Comparison of ENCODE assay signal across 9 cellular contexts in the genomic region with DNA sequence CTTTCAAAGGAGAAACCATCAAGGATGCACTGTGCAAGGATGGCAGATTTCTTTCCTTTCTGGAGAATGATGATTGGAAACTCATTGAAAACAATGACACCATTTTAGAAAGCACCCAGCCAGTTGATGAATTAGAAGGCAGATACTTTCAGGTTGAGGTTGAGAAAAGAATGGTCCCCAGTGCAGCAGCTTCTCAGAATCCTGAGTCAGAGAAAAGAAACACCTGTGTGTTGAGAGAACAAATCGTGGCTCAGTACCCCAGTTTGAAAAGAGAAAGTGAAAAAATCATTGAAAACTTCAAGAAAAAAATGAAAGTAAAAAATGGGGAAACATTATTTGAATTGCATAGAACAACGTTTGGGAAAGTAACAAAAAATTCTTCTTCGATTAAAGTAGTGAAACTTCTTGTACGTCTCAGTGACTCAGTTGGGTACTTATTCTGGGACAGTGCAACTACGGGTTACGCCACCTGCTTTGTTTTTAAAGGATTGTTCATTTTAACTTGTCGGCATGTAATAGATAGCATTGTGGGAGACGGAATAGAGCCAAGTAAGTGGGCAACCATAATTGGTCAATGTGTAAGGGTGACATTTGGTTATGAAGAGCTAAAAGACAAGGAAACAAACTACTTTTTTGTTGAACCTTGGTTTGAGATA. TPM values are rescaled to one million over a fixed set of nuclear protein-coding genes. Genes with fewer than 3 reads are reported as not detected.
A peak's percentile ranks its signal among the peaks of the same experiment; 100 is the strongest.
DNase-seq lines count a peak whose midpoint lies in the region; ATAC-seq, FAIRE-seq and TF ChIP-seq lines count a peak whose summit lies in the region.
"Had no signal": no experiment of that assay in that cellular context is flagged by ENCODE, and none has a peak within 500 bp of the region (broad histone marks: within the 10 kb centered on the region; RNA-seq: fewer than 3 reads in every experiment).

No MANE protein-coding gene starts in this region.

- CTCF ChIA-PET in naive thymus-derived CD4-positive, alpha-beta T cell (lab: Charles Lee): interaction anchor here (0.6 to 1.5 kb wide), 4 partner anchors 10 to 100 kb away, joined by 3 to 4 read pairs (median 4); no protein-coding TSS in a partner anchor

- H3K9ac ChIP-seq in Karpas-422 (ENCODE audit: low read length): no peak overlapping the region

- ATAC-seq in GM21528 (IDR thresholded peaks at IDR 0.05; ENCODE audit: low FRiP score, unreplicated experiment) (peak; percentile 87), HG03378 (IDR thresholded peaks at IDR 0.05; ENCODE audit: unreplicated experiment) (peak; percentile 68)
- no peak for ATAC-seq in naive thymus-derived CD4-positive, alpha-beta T cell

- TF ChIP-seq CTCF in D721Med (IDR thresholded peaks at IDR 0.05; ENCODE audit: insufficient read depth, missing control alignments): no peak

- no peaks in the 10 kb centered on the region for H3K27me3 Mint-ChIP-seq in activated T-cell treated with anti-CD3 and anti-CD28 coated beads, Interleukin-2, amount 50 U/mL, for 24 hours
- H3K27me3 Mint-ChIP-seq in naive thymus-derived CD4-positive, alpha-beta T cell: no peaks in the 10 kb centered on the region

- H3K4me3 Mint-ChIP-seq in activated T-cell treated with anti-CD3 and anti-CD28 coated beads, Interleukin-2, amount 50 U/mL, for 24 hours: peak overlapping the region; percentile 32
- peak overlapping the region in 4 of 10 donors; percentile 48 to 72 (median 52) for H3K4me3 Mint-ChIP-seq in naive thymus-derived CD4-positive, alpha-beta T cell
- H3K4me3 Mint-ChIP-seq: nephron progenitor cell had no signal

- DNase-seq in activated T-cell treated with anti-CD3 and anti-CD28 coated beads, Interleukin-2, amount 50 U/mL, for 24 hours: no peak
- no peak for DNase-seq in activated T-cell treated with anti-CD3 and anti-CD28 coated beads, Interleukin-2, amount 50 U/mL, for 1 hour
- DNase-seq in naive thymus-derived CD4-positive, alpha-beta T cell: no peak
- no peak for DNase-seq in NCI-H524 (lab: John Stamatoyannopoulos, UW)
- no peak for DNase-seq in D721Med (ENCODE audit: insufficient read length, low spot score)
- no peak for DNase-seq in Karpas-422
- DNase-seq: nephron progenitor cell had no signal

- H3K27me3 ChIP-seq in naive thymus-derived CD4-positive, alpha-beta T cell (ENCODE audit: control insufficient read depth in 2 of 2, insufficient read depth in 2 of 2, low read length in 2 of 2): no peaks in the 10 kb centered on the region
- no peaks in the 10 kb centered on the region for H3K27me3 ChIP-seq in Karpas-422 (ENCODE audit: low read length)

- H3K27ac Mint-ChIP-seq in activated T-cell treated with anti-CD3 and anti-CD28 coated beads, Interleukin-2, amount 50 U/mL, for 24 hours: peak overlapping the region; percentile 94
- peak overlapping the region; percentile 7 to 65 (median 33) for H3K27ac Mint-ChIP-seq in naive thymus-derived CD4-positive, alpha-beta T cell
- H3K27ac Mint-ChIP-seq: nephron progenitor cell had no signal

- H3K4me1 ChIP-seq in naive thymus-derived CD4-positive, alpha-beta T cell (ENCODE audit: control insufficient read depth in 2 of 2, insufficient read depth in 2 of 2, low read length in 2 of 2): no peaks in the 10 kb centered on the region
- peaks cover 13% of the 10 kb centered on the region for H3K4me1 ChIP-seq in Karpas-422 (ENCODE audit: low read length)

- intact Hi-C loops in naive thymus-derived CD4-positive, alpha-beta T cell (cut with micrococcal nuclease): loop anchor here (1.0 to 10.0 kb wide), 2 partner anchors 8 to 368 kb away; no protein-coding TSS in a partner anchor

- no peak overlapping the region for H2AFZ ChIP-seq in Karpas-422 (ENCODE audit: low read length)

- peaks cover 0 to 8% (median 4%) of the 10 kb centered on the region in 3 experiments for H3K36me3 ChIP-seq in naive thymus-derived CD4-positive, alpha-beta T cell (ENCODE audit: control insufficient read depth in 2 of 3, insufficient read depth in 3 of 3, low read length in 3 of 3)
- peaks cover 27% of the 10 kb centered on the region for H3K36me3 ChIP-seq in Karpas-422 (ENCODE audit: insufficient read depth, low read length)

- H3K9me3 ChIP-seq in naive thymus-derived CD4-positive, alpha-beta T cell (ENCODE audit: control insufficient read depth in 2 of 3, low read length in 3 of 3): no peaks in the 10 kb centered on the region
- no peaks in the 10 kb centered on the region for H3K9me3 ChIP-seq in Karpas-422 (ENCODE audit: low read length)

- no peak overlapping the region for H3K4me2 ChIP-seq in Karpas-422 (ENCODE audit: low read depth, low read length, poor library complexity, severe bottlenecking)

- no peak overlapping the region for H3K27ac ChIP-seq in naive thymus-derived CD4-positive, alpha-beta T cell (ENCODE audit: low read depth, low read length)
- H3K27ac ChIP-seq in Karpas-422 (ENCODE audit: low read length): no peak overlapping the region

- no peaks in the 10 kb centered on the region for H3K9me2 ChIP-seq in Karpas-422 (replicated peaks; ENCODE audit: insufficient read depth, low read length)

- FAIRE-seq in D721Med (lab: Jason Lieb, UNC): no peak

- peaks cover 45% of the 10 kb centered on the region for H3K4me1 Mint-ChIP-seq in activated T-cell treated with anti-CD3 and anti-CD28 coated beads, Interleukin-2, amount 50 U/mL, for 24 hours (ENCODE audit: low read depth)
- H3K4me1 Mint-ChIP-seq in naive thymus-derived CD4-positive, alpha-beta T cell: peaks cover 5 to 56% (median 18%) of the 10 kb centered on the region in 7 donors
- H3K4me1 Mint-ChIP-seq: nephron progenitor cell had no signal

- no peaks in the 10 kb centered on the region for H3K79me2 ChIP-seq in Karpas-422 (ENCODE audit: low read length)

- POLR2A ChIA-PET in naive thymus-derived CD4-positive, alpha-beta T cell (lab: Charles Lee): no interaction called here

- no peaks in the 10 kb centered on the region for H3K9me3 Mint-ChIP-seq in activated T-cell treated with anti-CD3 and anti-CD28 coated beads, Interleukin-2, amount 50 U/mL, for 24 hours
- H3K9me3 Mint-ChIP-seq in naive thymus-derived CD4-positive, alpha-beta T cell: no peaks in the 10 kb centered on the region
- H3K9me3 Mint-ChIP-seq: nephron progenitor cell had no signal

- H3K36me3 Mint-ChIP-seq in activated T-cell treated with anti-CD3 and anti-CD28 coated beads, Interleukin-2, amount 50 U/mL, for 24 hours (ENCODE audit: low read depth): peaks cover 71% of the 10 kb centered on the region
- peaks cover 0 to 39% (median 20%) of the 10 kb centered on the region in 5 donors for H3K36me3 Mint-ChIP-seq in naive thymus-derived CD4-positive, alpha-beta T cell

- H4K20me1 ChIP-seq in Karpas-422 (ENCODE audit: insufficient read depth, low read depth, low read length): no peaks in the 10 kb centered on the region

- H3K4me3 ChIP-seq in naive thymus-derived CD4-positive, alpha-beta T cell (ENCODE audit: low read length): no peak overlapping the region
- H3K4me3 ChIP-seq in Karpas-422 (ENCODE audit: low read length): no peak overlapping the region

RNA-seq across cellular contexts. Expression of a gene that starts 9.8 kb away (rescaled TPM):
- total RNA-seq in naive thymus-derived CD4-positive, alpha-beta T cell: 100 to 1,000 TPM in 3 of 5 experiments, 10 to 100 TPM in 2; 73.1 to 138 (median 117) TPM
- 10 to 100 TPM; 23.0 to 32.0 TPM for polyA plus RNA-seq in naive thymus-derived CD4-positive, alpha-beta T cell
- total RNA-seq in Karpas-422 (2014; rRNA removed; shearing (Covaris generic); ENCODE audit: low replicate concordance): 48.2 and 64.1 TPM in 2 replicates

RNA-seq across cellular contexts. Expression of a gene that starts 19.5 kb away (rescaled TPM):
- 1 to 10 TPM in 4 of 5 experiments, under 1 TPM in 1; 0.22 to 3.9 (median 2.2) TPM for total RNA-seq in naive thymus-derived CD4-positive, alpha-beta T cell
- under 1 TPM; 0.22 to 0.35 TPM for polyA plus RNA-seq in naive thymus-derived CD4-positive, alpha-beta T cell
- 8.4 and 9.2 TPM in 2 replicates for total RNA-seq in Karpas-422 (2014; rRNA removed; shearing (Covaris generic); ENCODE audit: low replicate concordance)

RNA-seq across cellular contexts. Expression of a gene that starts 45.4 kb away (rescaled TPM):
- 10 to 100 TPM in 1 of 5 experiments, under 1 TPM in 3, not detected in 1; 0.11 to 79.8 (median 0.42) TPM for total RNA-seq in naive thymus-derived CD4-positive, alpha-beta T cell
- not detected for polyA plus RNA-seq in naive thymus-derived CD4-positive, alpha-beta T cell
- total RNA-seq in Karpas-422 (2014; rRNA removed; shearing (Covaris generic); ENCODE audit: low replicate concordance): 10.7 and 19.9 TPM in 2 replicates
